22 cellular contexts compared by ENCODE assay signal in genomic region chr10:8431511-8431910, GRCh38.
DNase-seq lines count a peak whose midpoint lies in the region; ATAC-seq and TF ChIP-seq lines count a peak whose summit lies in the region.
"Had no signal": no experiment of that assay in that cellular context is flagged by ENCODE, and none has a peak within 500 bp of the region (broad histone marks: within the 10 kb centered on the region; RNA-seq: fewer than 3 reads in every experiment).

No MANE protein-coding gene starts in this region.

- H3K9me3 Mint-ChIP-seq in activated T-helper 2 cell treated with anti-CD3 and anti-CD28 coated beads, Interferon-gamma antibody, Interleukin-2, Interleukin-4, amounts not matched to agents 10 μg/mL and 5 μg/mL and 100 μg/mL, durations not matched to agents 14 hours and 24 hours and 36 hours, result no peaks in the 10 kb centered on the region
- H3K9me3 Mint-ChIP-seq in progenitor cell of endocrine pancreas (ENCODE audit: low read depth), result no peaks in the 10 kb centered on the region
- H3K9me3 Mint-ChIP-seq: CD4-positive, alpha-beta T cell; CD8-positive, alpha-beta memory T cell had no signal

- no peaks in the 10 kb centered on the region for H3K27me3 Mint-ChIP-seq in activated T-helper 2 cell treated with anti-CD3 and anti-CD28 coated beads, Interferon-gamma antibody, Interleukin-2, Interleukin-4, amounts not matched to agents 10 μg/mL and 5 μg/mL and 100 μg/mL, durations not matched to agents 14 hours and 24 hours and 36 hours (ENCODE audit: low read depth)
- H3K27me3 Mint-ChIP-seq in progenitor cell of endocrine pancreas, result peaks cover 82% of the 10 kb centered on the region
- H3K27me3 Mint-ChIP-seq: CD4-positive, alpha-beta T cell had no signal

- ATAC-seq in HG02884 (IDR thresholded peaks at IDR 0.05; ENCODE audit: unreplicated experiment), result no peak
- ATAC-seq: A549 had no signal

- H3K27ac ChIP-seq in KOPT-K1 (ENCODE audit: low read depth, low read length, poor library complexity, severe bottlenecking), result peak overlapping the region; percentile 62
- H3K27ac ChIP-seq: A549; BLaER1 treated with 17β-estradiol and CSF1 and Interleukin-3, amounts not matched to agents 10 nM and 100 nM had no signal

- H3K36me3 Mint-ChIP-seq in activated T-helper 2 cell treated with anti-CD3 and anti-CD28 coated beads, Interferon-gamma antibody, Interleukin-2, Interleukin-4, amounts not matched to agents 10 μg/mL and 5 μg/mL and 100 μg/mL, durations not matched to agents 14 hours and 24 hours and 36 hours (ENCODE audit: low read depth), result peaks cover 52% of the 10 kb centered on the region
- no peaks in the 10 kb centered on the region for H3K36me3 Mint-ChIP-seq in progenitor cell of endocrine pancreas (ENCODE audit: insufficient read depth)
- H3K36me3 Mint-ChIP-seq: CD14-positive monocyte; CD8-positive, alpha-beta memory T cell had no signal

- H3K4me3 Mint-ChIP-seq in activated T-helper 2 cell treated with anti-CD3 and anti-CD28 coated beads, Interferon-gamma antibody, Interleukin-2, Interleukin-4, amounts not matched to agents 10 μg/mL and 5 μg/mL and 100 μg/mL, durations not matched to agents 14 hours and 24 hours and 36 hours (ENCODE audit: low read depth), result no peak overlapping the region
- H3K4me3 Mint-ChIP-seq in progenitor cell of endocrine pancreas (ENCODE audit: low read depth), result no peak overlapping the region
- H3K4me3 Mint-ChIP-seq: CD14-positive monocyte; CD4-positive, alpha-beta T cell; CD8-positive, alpha-beta memory T cell; HFFc6 had no signal

- H3K4me1 Mint-ChIP-seq in activated T-helper 2 cell treated with anti-CD3 and anti-CD28 coated beads, Interferon-gamma antibody, Interleukin-2, Interleukin-4, amounts not matched to agents 10 μg/mL and 5 μg/mL and 100 μg/mL, durations not matched to agents 14 hours and 24 hours and 36 hours (ENCODE audit: low read depth), result peaks cover 43% of the 10 kb centered on the region
- peaks cover 4% of the 10 kb centered on the region for H3K4me1 Mint-ChIP-seq in progenitor cell of endocrine pancreas (ENCODE audit: low read depth)
- H3K4me1 Mint-ChIP-seq: CD14-positive monocyte had no signal

- peak overlapping the region; percentile 62 for H3K27ac Mint-ChIP-seq in activated T-helper 2 cell treated with anti-CD3 and anti-CD28 coated beads, Interferon-gamma antibody, Interleukin-2, Interleukin-4, amounts not matched to agents 10 μg/mL and 5 μg/mL and 100 μg/mL, durations not matched to agents 14 hours and 24 hours and 36 hours
- H3K27ac Mint-ChIP-seq in progenitor cell of endocrine pancreas, result peak overlapping the region; percentile 46
- H3K27ac Mint-ChIP-seq: CD4-positive, alpha-beta T cell; HFFc6 had no signal

- no peak for DNase-seq in activated T-helper 2 cell treated with anti-CD3 and anti-CD28 coated beads, Interferon-gamma antibody, Interleukin-2, Interleukin-4, amounts not matched to agents 10 μg/mL and 5 μg/mL and 100 μg/mL, durations not matched to agents 14 hours and 24 hours and 36 hours (ENCODE audit: low spot score)
- DNase-seq in astrocyte of the hippocampus (ENCODE audit: low read depth, low spot score) (peak; percentile 17), progenitor cell of endocrine pancreas (ENCODE audit: low spot score, unreplicated experiment) (no peak), DMS79 (lab: John Stamatoyannopoulos, UW) (no peak)
- DNase-seq in activated T-cell treated with anti-CD3 and anti-CD28 coated beads, Interleukin-2, amount 50 U/mL, for 48 hours, result no peak
- DNase-seq: 8988T; ACHN; AML-193; BE2C; CD4-positive, alpha-beta T cell; CD8-positive, alpha-beta memory T cell; DMS 273 treated with DMSO at 0.1 percent for 48 hours; DMS79 treated with DMSO at 0.1 percent for 48 hours; GF-D8; GOT3; HFFc6 had no signal

- no peak for TF ChIP-seq CTCF in progenitor cell of endocrine pancreas (IDR thresholded peaks at IDR 0.05; ENCODE audit: unreplicated experiment)

- intact Hi-C loops in activated T-helper 2 cell treated with anti-CD3 and anti-CD28 coated beads, Interferon-gamma antibody, Interleukin-2, Interleukin-4, amounts not matched to agents 10 μg/mL and 5 μg/mL and 100 μg/mL, durations not matched to agents 14 hours and 24 hours and 36 hours (cut with micrococcal nuclease), result no loop called here

- H3K36me3 ChIP-seq in KOPT-K1 (ENCODE audit: insufficient read depth, low read length), result no peaks in the 10 kb centered on the region
- H3K36me3 ChIP-seq: BE2C; BLaER1 treated with 17β-estradiol and CSF1 and Interleukin-3, amounts not matched to agents 10 nM and 100 nM; HAP-1 had no signal

- H3K9me3 ChIP-seq in KOPT-K1 (ENCODE audit: insufficient read depth, low read length, poor library complexity, severe bottlenecking), result no peaks in the 10 kb centered on the region
- H3K9me3 ChIP-seq: A549, BE2C, HAP-1 had no signal
